In the genomic region with DNA sequence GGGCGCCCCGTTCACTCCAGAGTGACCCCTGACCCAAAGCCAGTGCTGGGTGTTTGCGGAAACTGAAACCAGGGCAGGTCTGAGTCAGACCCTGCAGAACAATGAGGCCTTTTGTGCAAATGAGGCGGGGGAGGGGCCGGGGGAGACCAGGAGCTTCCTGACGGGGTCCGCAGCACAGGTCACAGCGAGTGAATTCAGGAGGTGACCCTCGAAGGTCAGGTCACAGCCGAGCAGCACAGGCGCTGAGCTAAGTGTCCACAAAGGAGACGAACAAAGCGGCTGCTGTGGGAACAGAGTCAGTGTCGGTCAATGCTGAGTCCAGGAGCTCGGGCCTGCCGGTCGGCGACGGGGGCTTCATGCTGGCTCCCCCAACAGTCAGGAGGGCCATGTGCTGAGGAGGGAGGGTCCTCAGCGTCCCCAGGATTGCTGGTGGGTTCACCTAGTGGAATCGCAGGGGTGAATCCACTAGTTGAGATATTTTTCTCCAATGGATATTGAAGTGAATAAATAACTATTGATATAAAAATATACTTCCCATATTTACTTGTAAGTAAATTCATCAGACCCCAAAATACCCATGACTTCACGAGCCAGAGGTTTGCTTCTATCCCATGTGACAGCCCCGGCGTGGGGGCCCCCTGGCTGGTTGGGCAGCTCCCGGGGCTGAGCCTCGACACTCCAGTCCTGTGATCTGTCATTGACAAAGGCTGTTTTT, we compare ENCODE assay signal across 14 cellular contexts.
DNase-seq lines count a peak whose midpoint lies in the region; ATAC-seq and TF ChIP-seq lines count a peak whose summit lies in the region.
"Had no signal": no experiment of that assay in that cellular context is flagged by ENCODE, and none has a peak within 500 bp of the region (broad histone marks: within the 10 kb centered on the region; RNA-seq: fewer than 3 reads in every experiment).

No MANE protein-coding gene starts in this region.

- 0 out of 2 replicates have a peak overlapping the region, but pooled peaks have one; percentile 51 for H3K4me2 ChIP-seq in GM23338

- H3K4me3 ChIP-seq in GM23338, result no peak overlapping the region
- H3K4me3 ChIP-seq in dorsolateral prefrontal cortex, result peak overlapping the region in 16 of 59 donors; percentile 7 to 50 (median 22)
- H3K4me3 ChIP-seq in MG63, result no peak overlapping the region

- H3K9me3 Mint-ChIP-seq in GM23338 (peaks cover 3% of the 10 kb centered on the region; the same call in 2 of the 3 replicates), WTC11 (no peaks in the 10 kb centered on the region)
- H3K9me3 Mint-ChIP-seq: activated T-helper 17 cell treated with anti-CD3 and anti-CD28 coated beads, Interleukin-2, amount 50 U/mL, for 72 hours had no signal

- intact Hi-C loops in sciatic nerve (cut with DNase I) (no loop called here), dorsolateral prefrontal cortex (cut with DNase I) (no loop called here)

- CTCF ChIA-PET in WTC11 (lab: Charles Lee), result interaction anchor here (0.5 kb wide), 1 partner anchor 207 kb away, joined by 3 read pairs; no protein-coding TSS in a partner anchor

- H3K4me3 Mint-ChIP-seq in GM23338, result no peak overlapping the region
- no peak overlapping the region for H3K4me3 Mint-ChIP-seq in WTC11
- H3K4me3 Mint-ChIP-seq: activated T-helper 17 cell treated with anti-CD3 and anti-CD28 coated beads, Interleukin-2, amount 50 U/mL, for 72 hours had no signal

- peak overlapping the region; percentile 31; the same call in 1 of the 2 replicates for H3K27ac Mint-ChIP-seq in GM23338
- no peak overlapping the region; the same call in 1 of the 2 replicates for H3K27ac Mint-ChIP-seq in WTC11
- H3K27ac Mint-ChIP-seq: activated T-helper 17 cell treated with anti-CD3 and anti-CD28 coated beads, Interleukin-2, amount 50 U/mL, for 72 hours had no signal

- H3K27ac ChIP-seq in GM23338 (ENCODE audit: low read depth) (no peak overlapping the region), dorsolateral prefrontal cortex (peak overlapping the region in 5 of 59 donors; percentile 2 to 58 (median 28))

- H4K20me1 ChIP-seq in GM23338 (replicated peaks; ENCODE audit: insufficient read depth), result no peaks in the 10 kb centered on the region

- DNase-seq in GM23338 (ENCODE audit: low spot score), result peak; percentile 69
- peak; percentile 53 for DNase-seq in WTC11 (ENCODE audit: low spot score)
- DNase-seq in left kidney (ENCODE audit: low read depth, low spot score), result peak; percentile 76
- DNase-seq in sciatic nerve (ENCODE audit: low spot score), result peak; percentile 68
- DNase-seq in dorsolateral prefrontal cortex, result no peak
- DNase-seq in MG63, result no peak
- DNase-seq: activated CD4-positive, alpha-beta T cell treated with anti-CD3 and anti-CD28 coated beads, Interleukin-2, amount 50 U/mL, for 4 hours; effector memory CD4-positive, alpha-beta T cell; left colon; NCI-H1105; stimulated activated CD4-positive, alpha-beta T cell treated with anti-CD3 and anti-CD28 coated beads, Interleukin-2, amount 100 ng/mL, for 48 hours had no signal

- ATAC-seq in GM23338 (peak; percentile 56), WTC11 (peak; percentile 35), sciatic nerve (peak; percentile 84), HG03097 (IDR thresholded peaks at IDR 0.05; ENCODE audit: low FRiP score, unreplicated experiment) (no peak), GM18511 (IDR thresholded peaks at IDR 0.05; ENCODE audit: unreplicated experiment) (no peak)
- ATAC-seq: activated T-helper 17 cell treated with anti-CD3 and anti-CD28 coated beads, Interleukin-2, amount 50 U/mL, for 72 hours; left colon had no signal

- H3K36me3 Mint-ChIP-seq in GM23338 (ENCODE audit: low read depth), result peaks cover 5% of the 10 kb centered on the region; the same call in 1 of the 3 replicates
- no peaks in the 10 kb centered on the region for H3K36me3 Mint-ChIP-seq in WTC11

- H3K4me1 Mint-ChIP-seq in GM23338 (peaks cover 55% of the 10 kb centered on the region), WTC11 (peaks cover 56% of the 10 kb centered on the region)
- H3K4me1 Mint-ChIP-seq: activated T-helper 17 cell treated with anti-CD3 and anti-CD28 coated beads, Interleukin-2, amount 50 U/mL, for 72 hours had no signal

- H3K9me2 ChIP-seq in GM23338 (ENCODE audit: insufficient read depth), result no peaks in the 10 kb centered on the region

- POLR2A ChIA-PET in WTC11 (lab: Charles Lee), result no interaction called here

- H3K27me3 ChIP-seq in GM23338 (ENCODE audit: insufficient read depth) (no peaks in the 10 kb centered on the region), dorsolateral prefrontal cortex (peaks cover 0 to 3% (median 0%) of the 10 kb centered on the region in 45 donors), MG63 (no peaks in the 10 kb centered on the region)

- no peaks in the 10 kb centered on the region for H3K9me3 ChIP-seq in MG63

- H3K36me3 ChIP-seq in GM23338 (ENCODE audit: insufficient read depth), result no peaks in the 10 kb centered on the region
- no peaks in the 10 kb centered on the region for H3K36me3 ChIP-seq in MG63

- H3K4me1 ChIP-seq in GM23338 (ENCODE audit: insufficient read depth), result peaks cover 27% of the 10 kb centered on the region

- H3K79me2 ChIP-seq in GM23338 (replicated peaks; ENCODE audit: insufficient read depth), result no peaks in the 10 kb centered on the region

- H2AFZ ChIP-seq in GM23338, result peak overlapping the region; percentile 47; the same call in 1 of the 2 replicates

- H3F3A ChIP-seq in GM23338 (replicated peaks; ENCODE audit: low read depth), result no peaks in the 10 kb centered on the region

- H3K27me3 Mint-ChIP-seq in GM23338 (ENCODE audit: insufficient read depth, low read depth, poor library complexity) (peaks cover 17% of the 10 kb centered on the region), WTC11 (ENCODE audit: low read depth) (peaks cover 9% of the 10 kb centered on the region)

- no peak for TF ChIP-seq CTCF in GM23338 (conservative IDR thresholded peaks at IDR 0.05; ENCODE audit: low read depth in 2 of 2)
- no peak for TF ChIP-seq CTCF in WTC11 (IDR thresholded peaks at IDR 0.05)
- TF ChIP-seq CTCF in dorsolateral prefrontal cortex (IDR thresholded peaks at IDR 0.05 in 54 of 56, conservative IDR thresholded peaks at IDR 0.05 in 2 of 56; ENCODE audit: low read depth in 1 of 56, partially characterized antibody in 56 of 56), result no peak

TF ChIP-seq in GM23338, 12 proteins besides CTCF, POLR2A, EP300 and RAD21 (continues in another document):
- no peak for TF ChIP-seq REST (IDR thresholded peaks at IDR 0.05; ENCODE audit: unreplicated experiment)

TF ChIP-seq in WTC11, 78 proteins besides CTCF, POLR2A, EP300 and RAD21 (continues in another document):
- TF ChIP-seq ZBTB21 (CRISPR knock-in tag; IDR thresholded peaks at IDR 0.05; ENCODE audit: borderline replicate concordance) (no peak), ZNF281 (CRISPR knock-in tag; IDR thresholded peaks at IDR 0.05) (peak; percentile 45; the same call in 1 of the 2 replicates), IRF2 (CRISPR knock-in tag; IDR thresholded peaks at IDR 0.05; ENCODE audit: borderline replicate concordance, low read depth) (no peak), TP53 (CRISPR knock-in tag; IDR thresholded peaks at IDR 0.05) (0 out of 2 replicates have a peak, but pooled peaks have one; percentile 26)
- TF ChIP-seq, protein P1, sequence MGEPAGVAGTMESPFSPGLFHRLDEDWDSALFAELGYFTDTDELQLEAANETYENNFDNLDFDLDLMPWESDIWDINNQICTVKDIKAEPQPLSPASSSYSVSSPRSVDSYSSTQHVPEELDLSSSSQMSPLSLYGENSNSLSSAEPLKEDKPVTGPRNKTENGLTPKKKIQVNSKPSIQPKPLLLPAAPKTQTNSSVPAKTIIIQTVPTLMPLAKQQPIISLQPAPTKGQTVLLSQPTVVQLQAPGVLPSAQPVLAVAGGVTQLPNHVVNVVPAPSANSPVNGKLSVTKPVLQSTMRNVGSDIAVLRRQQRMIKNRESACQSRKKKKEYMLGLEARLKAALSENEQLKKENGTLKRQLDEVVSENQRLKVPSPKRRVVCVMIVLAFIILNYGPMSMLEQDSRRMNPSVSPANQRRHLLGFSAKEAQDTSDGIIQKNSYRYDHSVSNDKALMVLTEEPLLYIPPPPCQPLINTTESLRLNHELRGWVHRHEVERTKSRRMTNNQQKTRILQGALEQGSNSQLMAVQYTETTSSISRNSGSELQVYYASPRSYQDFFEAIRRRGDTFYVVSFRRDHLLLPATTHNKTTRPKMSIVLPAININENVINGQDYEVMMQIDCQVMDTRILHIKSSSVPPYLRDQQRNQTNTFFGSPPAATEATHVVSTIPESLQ (CRISPR knock-in tag; IDR thresholded peaks at IDR 0.05), result no peak

Comparison
In these comparisons a context has a peak if more than half of its experiments do, and no peak if none do; other contexts are left out.
1. ATAC-seq: peak in GM23338 (single experiment), WTC11 (single experiment) and sciatic nerve (single experiment); none in HG03097 (single experiment) and GM18511 (single experiment).
2. DNase-seq: peak in GM23338 (single experiment), WTC11 (single experiment), left kidney (single experiment) and sciatic nerve (single experiment); none in dorsolateral prefrontal cortex (0 of 10) and MG63 (single experiment).